ENCODE assay signal across 17 cellular contexts in genomic region chr9:79012561-79012960, GRCh38.
DNase-seq lines count a peak whose midpoint lies in the region; ATAC-seq and TF ChIP-seq lines count a peak whose summit lies in the region.
"Had no signal": no experiment of that assay in that cellular context is flagged by ENCODE, and none has a peak within 500 bp of the region (broad histone marks: within the 10 kb centered on the region; RNA-seq: fewer than 3 reads in every experiment).

No MANE protein-coding gene starts in this region.

- ATAC-seq in upper lobe of left lung (ENCODE audit: low FRiP score in 2 of 2) (no peak), GM21619 (IDR thresholded peaks at IDR 0.05; ENCODE audit: unreplicated experiment) (no peak)
- ATAC-seq: gastroesophageal sphincter, right cardiac atrium had no signal

- H4K20me1 ChIP-seq in smooth muscle cell (ENCODE audit: low read depth): no peaks in the 10 kb centered on the region

- no peaks in the 10 kb centered on the region for H3K4me1 ChIP-seq in smooth muscle cell (ENCODE audit: low read depth)
- H3K4me1 ChIP-seq in upper lobe of left lung: no peaks in the 10 kb centered on the region
- H3K4me1 ChIP-seq: gastroesophageal sphincter had no signal

- H3K4me3 ChIP-seq in smooth muscle cell (no peak overlapping the region), upper lobe of left lung (no peak overlapping the region)
- H3K4me3 ChIP-seq: gastroesophageal sphincter, thoracic aorta had no signal

- no peak overlapping the region for H3K4me2 ChIP-seq in smooth muscle cell

- no peak for TF ChIP-seq EP300 in upper lobe of left lung (IDR thresholded peaks at IDR 0.05)

- no peak overlapping the region for H2AFZ ChIP-seq in smooth muscle cell (ENCODE audit: low read depth)

- no peaks in the 10 kb centered on the region for H3K79me2 ChIP-seq in smooth muscle cell (ENCODE audit: low read depth)

- TF ChIP-seq CTCF in smooth muscle cell (IDR thresholded peaks at IDR 0.05; ENCODE audit: borderline replicate concordance, insufficient read depth, poor library complexity, severe bottlenecking): no peak
- no peak for TF ChIP-seq CTCF in upper lobe of left lung (IDR thresholded peaks at IDR 0.05)

- H3K36me3 ChIP-seq in smooth muscle cell (ENCODE audit: low read depth) (no peaks in the 10 kb centered on the region), upper lobe of left lung (no peaks in the 10 kb centered on the region)
- H3K36me3 ChIP-seq: gastroesophageal sphincter, thoracic aorta had no signal

- no peaks in the 10 kb centered on the region for H3F3A ChIP-seq in smooth muscle cell (ENCODE audit: low read depth)

- H3K9me3 ChIP-seq in smooth muscle cell (replicated peaks; ENCODE audit: low read depth) (no peaks in the 10 kb centered on the region), upper lobe of left lung (no peaks in the 10 kb centered on the region)
- H3K9me3 ChIP-seq: gastroesophageal sphincter, thoracic aorta had no signal

- no peak overlapping the region for H3K9ac ChIP-seq in smooth muscle cell (ENCODE audit: low read depth)

- no peak for TF ChIP-seq POLR2A in upper lobe of left lung (IDR thresholded peaks at IDR 0.05)

- H3K27ac ChIP-seq in smooth muscle cell (ENCODE audit: low read depth): peak overlapping the region; percentile 7
- no peak overlapping the region for H3K27ac ChIP-seq in upper lobe of left lung
- H3K27ac ChIP-seq: gastroesophageal sphincter, thoracic aorta had no signal

- no peaks in the 10 kb centered on the region for H3K27me3 ChIP-seq in smooth muscle cell (ENCODE audit: low read depth)
- no peaks in the 10 kb centered on the region for H3K27me3 ChIP-seq in upper lobe of left lung
- H3K27me3 ChIP-seq: gastroesophageal sphincter had no signal

- DNase-seq in GM03348 (ENCODE audit: low spot score) (peak; percentile 59), RPMI7951 (ENCODE audit: low read depth) (peak; percentile 59), fibroblast of gingiva (ENCODE audit: low read depth) (peak; percentile 45), smooth muscle cell (lab: John Stamatoyannopoulos, UW; ENCODE audit: unreplicated experiment) (no peak), medulla oblongata (ENCODE audit: extremely low spot score) (no peak), upper lobe of left lung (no peak)
- DNase-seq: activated CD4-positive, CD25-positive, alpha-beta regulatory T cell; activated gamma-delta T cell treated with Interleukin-2 at 50 U/mL for 16 hours; CD4-positive, CD25-positive, alpha-beta regulatory T cell; effector memory CD4-positive, alpha-beta T cell; NCI-H1092; NCI-H2171; right cardiac atrium; RPMI8226 had no signal

Comparison
In these comparisons a context has a peak if more than half of its experiments do, and no peak if none do; other contexts are left out.
1. DNase-seq: peak in GM03348 (single experiment), RPMI7951 (single experiment) and fibroblast of gingiva (single experiment); none in smooth muscle cell (single experiment), medulla oblongata (single experiment) and upper lobe of left lung (0 of 2).